ENCODE assay signal across 10 cellular contexts in genomic region chr21:32712043-32712442, GRCh38. TPM values are rescaled to one million over a fixed set of nuclear protein-coding genes. Genes with fewer than 3 reads are reported as not detected.
A peak's percentile ranks its signal among the peaks of the same experiment; 100 is the strongest.
DNase-seq lines count a peak whose midpoint lies in the region; ATAC-seq and TF ChIP-seq lines count a peak whose summit lies in the region.
"Had no signal": no experiment of that assay in that cellular context is flagged by ENCODE, and none has a peak within 500 bp of the region (broad histone marks: within the 10 kb centered on the region; RNA-seq: fewer than 3 reads in every experiment).

No MANE protein-coding gene starts in this region.

- no peak overlapping the region for H3K4me3 Mint-ChIP-seq in stimulated activated memory B cell treated with anti-CD40 and anti-IgM and Interleukin-4, amounts not matched to agents 10 μg/mL and 1 μg/mL and 100 μg/mL, for 72 hours

- TF ChIP-seq POLR2A in sigmoid colon (IDR thresholded peaks at IDR 0.05): no peak

- DNase-seq in Right ventricle myocardium superior (no peak), right cardiac atrium (no peak), NCI-H1048 (lab: John Stamatoyannopoulos, UW) (peak; percentile 33), sigmoid colon (no peak), SW480 (ENCODE audit: low spot score) (no peak), middle frontal gyrus (ENCODE audit: extremely low spot score, low spot score) (no peak)
- DNase-seq: activated CD4-positive, CD25-positive, alpha-beta regulatory T cell; C1 segment of cervical spinal cord had no signal

- no peak for TF ChIP-seq EP300 in sigmoid colon (IDR thresholded peaks at IDR 0.05)

- H3K27me3 ChIP-seq in right cardiac atrium (ENCODE audit: control insufficient read depth, insufficient read depth): no peaks in the 10 kb centered on the region
- no peaks in the 10 kb centered on the region for H3K27me3 ChIP-seq in sigmoid colon

- H3K27ac ChIP-seq in right cardiac atrium (ENCODE audit: low read length) (no peak overlapping the region), sigmoid colon (no peak overlapping the region)

- H3K4me3 ChIP-seq in right cardiac atrium (ENCODE audit: low read length) (no peak overlapping the region), sigmoid colon (no peak overlapping the region)

- TF ChIP-seq CTCF in sigmoid colon (IDR thresholded peaks at IDR 0.05): no peak

- ATAC-seq in Right ventricle myocardium superior (ENCODE audit: poor library complexity) (peak; percentile 43), right cardiac atrium (no peak), HG02798 (IDR thresholded peaks at IDR 0.05; ENCODE audit: poor library complexity, unreplicated experiment) (peak; percentile 99)
- peak; percentile 99 for ATAC-seq in stimulated activated memory B cell treated with anti-CD40 and anti-IgM and Interleukin-4, amounts not matched to agents 10 μg/mL and 1 μg/mL and 100 μg/mL, for 72 hours

- no peak overlapping the region for H3K27ac Mint-ChIP-seq in stimulated activated memory B cell treated with anti-CD40 and anti-IgM and Interleukin-4, amounts not matched to agents 10 μg/mL and 1 μg/mL and 100 μg/mL, for 72 hours

- no peaks in the 10 kb centered on the region for H3K36me3 ChIP-seq in sigmoid colon

- H3K4me1 ChIP-seq in right cardiac atrium (ENCODE audit: control insufficient read depth, insufficient read depth, low read length) (no peaks in the 10 kb centered on the region), sigmoid colon (peaks cover 0 to 11% (median 0%) of the 10 kb centered on the region in 4 donors)

- intact Hi-C loops in Right ventricle myocardium superior (cut with DNase I) (no loop called here), right cardiac atrium (cut with DNase I) (no loop called here), sigmoid colon (cut with DNase I) (no loop called here)

- peaks cover 13% of the 10 kb centered on the region for H3K4me1 Mint-ChIP-seq in stimulated activated memory B cell treated with anti-CD40 and anti-IgM and Interleukin-4, amounts not matched to agents 10 μg/mL and 1 μg/mL and 100 μg/mL, for 72 hours

- H3K9me3 ChIP-seq in right cardiac atrium (ENCODE audit: control insufficient read depth, low read length) (no peaks in the 10 kb centered on the region), sigmoid colon (no peaks in the 10 kb centered on the region)

- H3K27me3 Mint-ChIP-seq in stimulated activated memory B cell treated with anti-CD40 and anti-IgM and Interleukin-4, amounts not matched to agents 10 μg/mL and 1 μg/mL and 100 μg/mL, for 72 hours: peaks cover 51% of the 10 kb centered on the region

- peaks cover 4% of the 10 kb centered on the region for H3K9me3 Mint-ChIP-seq in stimulated activated memory B cell treated with anti-CD40 and anti-IgM and Interleukin-4, amounts not matched to agents 10 μg/mL and 1 μg/mL and 100 μg/mL, for 72 hours

- peaks cover 31% of the 10 kb centered on the region for H3K36me3 Mint-ChIP-seq in stimulated activated memory B cell treated with anti-CD40 and anti-IgM and Interleukin-4, amounts not matched to agents 10 μg/mL and 1 μg/mL and 100 μg/mL, for 72 hours

RNA-seq across cellular contexts. Expression of gene SYNJ1, which starts 15.8 kb away (rescaled TPM):
- total RNA-seq in Right ventricle myocardium superior (10.6 TPM), right cardiac atrium (10 to 100 TPM; 13.4 to 16.9 (median 16.0) TPM), sigmoid colon (10 to 100 TPM in 1 of 4 donors, 1 to 10 TPM in 3; 4.9 to 12.0 (median 9.3) TPM)
- polyA plus RNA-seq in right cardiac atrium (5.8 TPM), sigmoid colon (1 to 10 TPM; 3.7 to 5.1 (median 4.2) TPM)

RNA-seq across cellular contexts. Expression of gene PAXBP1, which starts 59.5 kb away (rescaled TPM):
- total RNA-seq in Right ventricle myocardium superior (12.5 TPM), right cardiac atrium (10 to 100 TPM; 12.2 to 19.7 (median 16.1) TPM), sigmoid colon (10 to 100 TPM; 44.6 to 70.6 (median 49.9) TPM)
- polyA plus RNA-seq in right cardiac atrium (9.3 TPM), sigmoid colon (10 to 100 TPM in 1 of 3 donors, 1 to 10 TPM in 2; 4.9 to 17.6 (median 5.4) TPM)

Comparison
In these comparisons a context has a peak if more than half of its experiments do, and no peak if none do; other contexts are left out.
1. ATAC-seq: peak in Right ventricle myocardium superior (single experiment), HG02798 (single experiment) and stimulated activated memory B cell treated with anti-CD40 and anti-IgM and Interleukin-4, amounts not matched to agents 10 μg/mL and 1 μg/mL and 100 μg/mL, for 72 hours (single experiment); none in right cardiac atrium (0 of 2).